In the genomic region with DNA sequence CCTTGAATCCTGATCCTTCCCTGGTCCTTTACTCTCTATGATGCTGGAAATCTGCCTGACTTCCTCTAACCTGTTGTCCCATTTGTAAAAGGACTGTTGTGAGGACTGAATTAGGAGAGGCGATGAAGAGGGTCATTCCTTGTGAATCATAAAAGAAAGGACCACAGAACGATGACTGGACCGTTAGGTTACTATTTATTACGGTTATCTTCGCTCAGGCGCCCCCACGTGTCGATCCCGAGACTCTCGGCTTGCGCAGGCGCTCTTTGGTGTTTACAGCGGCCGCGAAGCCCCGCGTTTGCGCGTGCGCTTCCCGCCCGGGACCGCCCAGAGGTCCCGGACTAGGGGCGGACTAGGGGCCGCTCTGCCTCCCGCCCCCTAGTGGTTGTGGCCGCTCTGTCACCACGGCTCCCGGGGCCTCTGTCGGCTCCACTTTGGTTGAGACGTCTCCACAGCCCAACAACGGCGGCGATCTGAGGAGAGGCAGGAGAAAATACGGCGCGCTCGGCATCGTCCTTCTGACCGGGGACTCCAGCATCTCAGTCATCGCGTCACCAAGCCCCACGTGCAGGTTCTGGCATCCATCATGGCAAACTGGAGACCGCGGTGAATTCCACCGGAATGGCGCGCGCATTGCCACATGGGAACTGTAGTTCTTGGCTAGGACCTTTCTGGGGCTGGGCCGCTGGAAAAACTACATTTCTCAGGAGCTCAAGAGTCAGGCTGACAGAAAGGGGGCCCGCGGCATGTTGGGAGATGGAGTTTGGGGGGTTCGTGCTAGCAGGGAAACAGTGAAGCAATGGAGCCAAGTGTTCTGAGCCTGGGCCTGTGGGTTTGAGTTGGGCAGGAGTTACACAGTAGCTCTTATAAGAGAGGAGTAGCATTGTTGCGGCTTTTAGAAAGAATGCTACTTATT, we compare ENCODE assay signal across 8 cellular contexts. TPM values are rescaled to one million over a fixed set of nuclear protein-coding genes. Genes with fewer than 3 reads are reported as not detected.
A peak's percentile ranks its signal among the peaks of the same experiment; 100 is the strongest.
DNase-seq lines count a peak whose midpoint lies in the region; ATAC-seq and TF ChIP-seq lines count a peak whose summit lies in the region.

A gene with protein sequence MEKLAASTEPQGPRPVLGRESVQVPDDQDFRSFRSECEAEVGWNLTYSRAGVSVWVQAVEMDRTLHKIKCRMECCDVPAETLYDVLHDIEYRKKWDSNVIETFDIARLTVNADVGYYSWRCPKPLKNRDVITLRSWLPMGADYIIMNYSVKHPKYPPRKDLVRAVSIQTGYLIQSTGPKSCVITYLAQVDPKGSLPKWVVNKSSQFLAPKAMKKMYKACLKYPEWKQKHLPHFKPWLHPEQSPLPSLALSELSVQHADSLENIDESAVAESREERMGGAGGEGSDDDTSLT (minus strand): TSS at position 596 of the 916 bp plus-strand sequence. CDS start 12,866 bp downstream, outside the sequence.

- ATAC-seq in HG02884 (IDR thresholded peaks at IDR 0.05; ENCODE audit: unreplicated experiment): peak; percentile 91

- TF ChIP-seq CTCF in GM13977 (IDR thresholded peaks at IDR 0.05; ENCODE audit: extremely low read depth, insufficient read depth, missing control alignments) (peak; percentile 81), left ventricle myocardium inferior (IDR thresholded peaks at IDR 0.05; ENCODE audit: borderline replicate concordance) (peak; percentile 97), prostate gland (IDR thresholded peaks at IDR 0.05) (peak; percentile 100)

- H3K9me3 Mint-ChIP-seq in T-helper 1 cell treated with Interleukin-12 subunit alpha and Interleukin-12 subunit beta and Interleukin-4 antibody, amounts not matched to agents 30 μg/mL and 1 μg/mL, for 36 hours: no peaks in the 10 kb centered on the region

- TF ChIP-seq POLR2A in prostate gland (IDR thresholded peaks at IDR 0.05): peak; percentile 49

- in situ Hi-C loops in GM13977 (cut with MboI; ENCODE audit: low pct_unique_long_range_greater_than_20kb, low sequenced_read_pairs, unreplicated experiment): loop anchor here (5.0 kb wide), 1 partner anchor 66 kb away; no protein-coding TSS in a partner anchor

- no peaks in the 10 kb centered on the region for H3K27me3 ChIP-seq in left ventricle myocardium inferior (ENCODE audit: low read depth)
- no peaks in the 10 kb centered on the region for H3K27me3 ChIP-seq in prostate gland (replicated peaks; ENCODE audit: insufficient read depth)

- H3K4me3 Mint-ChIP-seq in T-helper 1 cell treated with Interleukin-12 subunit alpha and Interleukin-12 subunit beta and Interleukin-4 antibody, amounts not matched to agents 30 μg/mL and 1 μg/mL, for 36 hours: peak within 1 kb of the TSS; percentile 96

- H3K27me3 Mint-ChIP-seq in T-helper 1 cell treated with Interleukin-12 subunit alpha and Interleukin-12 subunit beta and Interleukin-4 antibody, amounts not matched to agents 30 μg/mL and 1 μg/mL, for 36 hours (ENCODE audit: low read depth): no peaks in the 10 kb centered on the region

- intact Hi-C loops in left ventricle myocardium inferior (cut with micrococcal nuclease): loop anchor here (5.0 kb wide), 1 partner anchor 66 kb away; no protein-coding TSS in a partner anchor
- intact Hi-C loops in prostate gland (cut with DNase I): loop anchor here (1.0 kb wide), 1 partner anchor 68 kb away; no protein-coding TSS in a partner anchor

- DNase-seq in GM13977 (ENCODE audit: low spot score) (peak; percentile 96), NCI-H1694 (lab: John Stamatoyannopoulos, UW) (peak; percentile 92), amygdala (lab: John Stamatoyannopoulos, UW) (peak; percentile 89 to 100 (median 97)), left ventricle myocardium inferior (peak; percentile 95), prostate gland (ENCODE audit: low spot score) (peak; percentile 94)

- H3K4me1 ChIP-seq in left ventricle myocardium inferior (peaks cover 41% of the 10 kb centered on the region), prostate gland (replicated peaks) (no peaks in the 10 kb centered on the region), urinary bladder (ENCODE audit: insufficient read depth) (no peaks in the 10 kb centered on the region)

- WGBS in prostate gland: 2% methylated on average over 45 of the region's 55 CpGs
- WGBS in urinary bladder: 2% methylated on average over 55 of the region's 55 CpGs

- H3K4me3 ChIP-seq in left ventricle myocardium inferior: peak within 1 kb of the TSS; percentile 79
- peak within 1 kb of the TSS; percentile 53 to 56 for H3K4me3 ChIP-seq in prostate gland
- peak within 1 kb of the TSS; percentile 42 for H3K4me3 ChIP-seq in urinary bladder (ENCODE audit: low read depth, low read length)

- H3K4me1 Mint-ChIP-seq in T-helper 1 cell treated with Interleukin-12 subunit alpha and Interleukin-12 subunit beta and Interleukin-4 antibody, amounts not matched to agents 30 μg/mL and 1 μg/mL, for 36 hours (ENCODE audit: low read depth): peaks cover 21% of the 10 kb centered on the region

- H3K27ac ChIP-seq in left ventricle myocardium inferior (replicated peaks): peak within 1 kb of the TSS; percentile 97
- peak within 1 kb of the TSS; percentile 92 to 95 for H3K27ac ChIP-seq in prostate gland
- H3K27ac ChIP-seq in urinary bladder (ENCODE audit: low read depth): peak within 1 kb of the TSS; percentile 77

- H3K27ac Mint-ChIP-seq in T-helper 1 cell treated with Interleukin-12 subunit alpha and Interleukin-12 subunit beta and Interleukin-4 antibody, amounts not matched to agents 30 μg/mL and 1 μg/mL, for 36 hours: peak within 1 kb of the TSS; percentile 100

- H3K36me3 Mint-ChIP-seq in T-helper 1 cell treated with Interleukin-12 subunit alpha and Interleukin-12 subunit beta and Interleukin-4 antibody, amounts not matched to agents 30 μg/mL and 1 μg/mL, for 36 hours (ENCODE audit: low read depth): no peaks in the 10 kb centered on the region

- H3K9me3 ChIP-seq in left ventricle myocardium inferior (replicated peaks) (no peaks in the 10 kb centered on the region), prostate gland (no peaks in the 10 kb centered on the region)

- no peaks in the 10 kb centered on the region for H3K36me3 ChIP-seq in left ventricle myocardium inferior
- H3K36me3 ChIP-seq in prostate gland: no peaks in the 10 kb centered on the region
- no peaks in the 10 kb centered on the region for H3K36me3 ChIP-seq in urinary bladder (ENCODE audit: insufficient read depth)

RNA-seq across cellular contexts. Expression of the gene that starts here (rescaled TPM):
- total RNA-seq in left ventricle myocardium inferior (93.6 TPM), prostate gland (100 to 1,000 TPM; 132 to 208 TPM), urinary bladder (16.3 TPM)
- polyA plus RNA-seq in urinary bladder: 33.5 TPM

Comparison
In these comparisons a context has a peak if more than half of its experiments do, and no peak if none do; other contexts are left out.
1. Peak in every context shown above with its lines: DNase-seq, ATAC-seq, H3K4me3 ChIP-seq and H3K27ac ChIP-seq.